In genomic region chr10:102726274-102726673, GRCh38 we compare ENCODE assay signal across 19 cellular contexts. TPM values are rescaled to one million over a fixed set of nuclear protein-coding genes. Genes with fewer than 3 reads are reported as not detected.
DNase-seq lines count a peak whose midpoint lies in the region; ATAC-seq and TF ChIP-seq lines count a peak whose summit lies in the region.
"Had no signal": no experiment of that assay in that cellular context is flagged by ENCODE, and none has a peak within 500 bp of the region (broad histone marks: within the 10 kb centered on the region; RNA-seq: fewer than 3 reads in every experiment).

No MANE protein-coding gene starts in this region.

- TF ChIP-seq CTCF in right atrium auricular region (IDR thresholded peaks at IDR 0.05) (no peak), osteocyte (IDR thresholded peaks at IDR 0.05) (no peak), hepatocyte (IDR thresholded peaks at IDR 0.05; ENCODE audit: poor library complexity) (no peak)

- H2AFZ ChIP-seq in hepatocyte = no peak overlapping the region

- no peaks in the 10 kb centered on the region for H3K9me2 ChIP-seq in hepatocyte (replicated peaks; ENCODE audit: insufficient read depth)

- peaks cover 13 to 15% of the 10 kb centered on the region in 2 donors for H3K4me1 Mint-ChIP-seq in stimulated activated naive B cell treated with anti-CD40 and anti-IgM and Interleukin-4, amounts not matched to agents 10 μg/mL and 1 μg/mL and 100 μg/mL, for 72 hours
- peaks cover 2% of the 10 kb centered on the region for H3K4me1 Mint-ChIP-seq in osteocyte (ENCODE audit: unreplicated experiment)

- peaks cover 19% of the 10 kb centered on the region for H3K79me2 ChIP-seq in hepatocyte

- peaks cover 40 to 48% of the 10 kb centered on the region in 2 donors for H3K36me3 Mint-ChIP-seq in stimulated activated naive B cell treated with anti-CD40 and anti-IgM and Interleukin-4, amounts not matched to agents 10 μg/mL and 1 μg/mL and 100 μg/mL, for 72 hours
- peaks cover 3% of the 10 kb centered on the region for H3K36me3 Mint-ChIP-seq in osteocyte (ENCODE audit: unreplicated experiment)

- H3K36me3 ChIP-seq in right atrium auricular region (no peaks in the 10 kb centered on the region), hepatocyte (replicated peaks; ENCODE audit: insufficient read depth, low read depth) (no peaks in the 10 kb centered on the region)

- H4K20me1 ChIP-seq in hepatocyte (ENCODE audit: insufficient read depth, poor library complexity, severe bottlenecking) = no peaks in the 10 kb centered on the region

- no peak overlapping the region for H3K4me3 Mint-ChIP-seq in stimulated activated naive B cell treated with anti-CD40 and anti-IgM and Interleukin-4, amounts not matched to agents 10 μg/mL and 1 μg/mL and 100 μg/mL, for 72 hours
- no peak overlapping the region for H3K4me3 Mint-ChIP-seq in osteocyte (ENCODE audit: unreplicated experiment)
- H3K4me3 Mint-ChIP-seq: CD14-positive monocyte; effector memory CD8-positive, alpha-beta T cell; naive thymus-derived CD4-positive, alpha-beta T cell; T-helper 1 cell treated with Interleukin-12 subunit alpha and Interleukin-12 subunit beta and Interleukin-4 antibody, amounts not matched to agents 30 μg/mL and 1 μg/mL, for 36 hours had no signal

- H3K4me2 ChIP-seq in hepatocyte = no peak overlapping the region

- no peaks in the 10 kb centered on the region for H3K27me3 Mint-ChIP-seq in stimulated activated naive B cell treated with anti-CD40 and anti-IgM and Interleukin-4, amounts not matched to agents 10 μg/mL and 1 μg/mL and 100 μg/mL, for 72 hours
- H3K27me3 Mint-ChIP-seq in osteocyte (ENCODE audit: unreplicated experiment) = no peaks in the 10 kb centered on the region
- H3K27me3 Mint-ChIP-seq: effector memory CD8-positive, alpha-beta T cell; naive thymus-derived CD4-positive, alpha-beta T cell had no signal

- no peak overlapping the region for H3K27ac ChIP-seq in right atrium auricular region
- no peak overlapping the region for H3K27ac ChIP-seq in hepatocyte
- H3K27ac ChIP-seq: WERI-Rb-1 had no signal

- H3K4me1 ChIP-seq in right atrium auricular region = peaks cover 0 to 8% of the 10 kb centered on the region in 2 donors
- H3K4me1 ChIP-seq in hepatocyte (ENCODE audit: insufficient read depth) = no peaks in the 10 kb centered on the region

- H3K4me3 ChIP-seq in right atrium auricular region (no peak overlapping the region), hepatocyte (no peak overlapping the region)

- DNase-seq in Right ventricle myocardium superior (no peak), right atrium auricular region (ENCODE audit: low spot score) (no peak), amniotic epithelial cell (ENCODE audit: low read depth) (peak; percentile 66), kidney tubule cell (ENCODE audit: low spot score) (peak; percentile 35), osteocyte (ENCODE audit: extremely low spot score, unreplicated experiment) (no peak), GOT3 (lab: John Stamatoyannopoulos, UW) (no peak), hepatocyte (ENCODE audit: low spot score) (no peak)
- DNase-seq in stimulated activated naive B cell treated with anti-CD40 and anti-IgM and Interleukin-4, amounts not matched to agents 10 μg/mL and 1 μg/mL and 100 μg/mL, for 72 hours = no peak
- DNase-seq: activated CD4-positive, alpha-beta T cell treated with anti-CD3 and anti-CD28 coated beads, Interleukin-2, amount 50 U/mL, for 4 hours; activated effector memory CD4-positive, alpha-beta T cell treated with anti-CD3 and anti-CD28 coated beads, Interleukin-2, amount 50 U/mL, for 16 hours; cerebellar nuclear complex; effector memory CD8-positive, alpha-beta T cell; islet precursor cell; naive thymus-derived CD4-positive, alpha-beta T cell; NCI-H69; stimulated activated CD8-positive, alpha-beta memory T cell treated with anti-CD3 and anti-CD28 coated beads, Interleukin-4, amount 100 ng/mL, for 48 hours; WERI-Rb-1 had no signal

- peak; percentile 39 for ATAC-seq in Right ventricle myocardium superior (ENCODE audit: poor library complexity)
- ATAC-seq in stimulated activated naive B cell treated with anti-CD40 and anti-IgM and Interleukin-4, amounts not matched to agents 10 μg/mL and 1 μg/mL and 100 μg/mL, for 72 hours (replicated peaks) = no peak
- ATAC-seq: effector memory CD8-positive, alpha-beta T cell; naive thymus-derived CD4-positive, alpha-beta T cell had no signal

- H3K9me3 ChIP-seq in right atrium auricular region (no peaks in the 10 kb centered on the region), hepatocyte (ENCODE audit: low read depth) (no peaks in the 10 kb centered on the region)

- peak overlapping the region; percentile 47 for H3K27ac Mint-ChIP-seq in stimulated activated naive B cell treated with anti-CD40 and anti-IgM and Interleukin-4, amounts not matched to agents 10 μg/mL and 1 μg/mL and 100 μg/mL, for 72 hours
- no peak overlapping the region for H3K27ac Mint-ChIP-seq in osteocyte (ENCODE audit: unreplicated experiment)
- H3K27ac Mint-ChIP-seq: effector memory CD8-positive, alpha-beta T cell; naive thymus-derived CD4-positive, alpha-beta T cell; T-helper 1 cell treated with Interleukin-12 subunit alpha and Interleukin-12 subunit beta and Interleukin-4 antibody, amounts not matched to agents 30 μg/mL and 1 μg/mL, for 36 hours had no signal

- no peaks in the 10 kb centered on the region for H3K9me3 Mint-ChIP-seq in stimulated activated naive B cell treated with anti-CD40 and anti-IgM and Interleukin-4, amounts not matched to agents 10 μg/mL and 1 μg/mL and 100 μg/mL, for 72 hours
- no peaks in the 10 kb centered on the region for H3K9me3 Mint-ChIP-seq in osteocyte (ENCODE audit: unreplicated experiment)
- H3K9me3 Mint-ChIP-seq: effector memory CD8-positive, alpha-beta T cell had no signal

- 61% methylated on average over 3 of the region's 3 CpGs for WGBS in hepatocyte (ENCODE audit: low lambda C conversion rate, missing lambda C conversion rate)

- H3K27me3 ChIP-seq in right atrium auricular region = no peaks in the 10 kb centered on the region
- H3K27me3 ChIP-seq in hepatocyte = no peaks in the 10 kb centered on the region

- intact Hi-C loops in Right ventricle myocardium superior (cut with DNase I) = loop anchor here (5.0 kb wide), 2 partner anchors 176 to 341 kb away; no protein-coding TSS in a partner anchor

RNA-seq across cellular contexts. Expression of gene SFXN2, which starts 11.8 kb away (rescaled TPM):
- total RNA-seq in Right ventricle myocardium superior (1.7 TPM), right atrium auricular region (1 to 10 TPM in 1 of 2 donors, under 1 TPM in 1; 0.59 to 2.7 TPM), osteocyte (6.9 and 8.1 TPM in 2 replicates), hepatocyte (6.2 and 17.5 TPM in 2 replicates)
- 12.3 and 15.7 TPM in 2 replicates for polyA plus RNA-seq in hepatocyte

RNA-seq across cellular contexts. Expression of gene ARL3, which starts 12.1 kb away (rescaled TPM):
- total RNA-seq in Right ventricle myocardium superior (14.1 TPM), right atrium auricular region (1 to 10 TPM; 5.7 to 6.4 TPM), osteocyte (11.6 and 12.6 TPM in 2 replicates), hepatocyte (6.4 and 9.6 TPM in 2 replicates)
- polyA plus RNA-seq in hepatocyte = 16.5 and 18.5 TPM in 2 replicates

RNA-seq across cellular contexts. Expression of gene WBP1L, which starts 17.5 kb away (rescaled TPM):
- total RNA-seq in Right ventricle myocardium superior (19.7 TPM), right atrium auricular region (10 to 100 TPM; 46.1 to 94.4 TPM), osteocyte (66.7 and 68.7 TPM in 2 replicates), hepatocyte (57.1 and 57.8 TPM in 2 replicates)
- polyA plus RNA-seq in hepatocyte = 21.6 and 24.5 TPM in 2 replicates

Comparison
In these comparisons a context has a peak if more than half of its experiments do, and no peak if none do; other contexts are left out.
1. DNase-seq: peak in amniotic epithelial cell (single experiment) and kidney tubule cell (single experiment); none in Right ventricle myocardium superior (single experiment), right atrium auricular region (single experiment), stimulated activated naive B cell treated with anti-CD40 and anti-IgM and Interleukin-4, amounts not matched to agents 10 μg/mL and 1 μg/mL and 100 μg/mL, for 72 hours (single experiment), osteocyte (single experiment), GOT3 (single experiment) and hepatocyte (single experiment).